In genomic region chr19:8209111-8209964, GRCh38 we compare ENCODE assay signal across 1 cellular context.
TF ChIP-seq lines count a peak whose summit lies in the region.

TSS of gene CERS4 (plus strand) at chr19:8209370. CDS start at chr19:8251077, 41,707 bp downstream.

TF ChIP-seq in HEK293, 187 proteins besides CTCF, POLR2A, EP300 and RAD21 (continued from another document):
- TF ChIP-seq PRDM10 (tag by site-specific recombination; IDR thresholded peaks at IDR 0.05), result peak; percentile 24; the same call in 1 of the 2 replicates
- TF ChIP-seq KLF8 (tag by site-specific recombination; IDR thresholded peaks at IDR 0.05), result peak; percentile 37; the same call in 1 of the 2 replicates
- no peak for TF ChIP-seq ZNF274 (IDR thresholded peaks at IDR 0.05; ENCODE audit: low read length)
- no peak for TF ChIP-seq ZNF274 (tag by site-specific recombination; IDR thresholded peaks at IDR 0.05; ENCODE audit: borderline replicate concordance)
- TF ChIP-seq ZNF621 (tag by site-specific recombination; IDR thresholded peaks at IDR 0.05), result no peak
- peak; percentile 32; the same call in 1 of the 2 replicates for TF ChIP-seq ZNF629 (tag by site-specific recombination; IDR thresholded peaks at IDR 0.05)
- TF ChIP-seq ZBTB20 (tag by site-specific recombination; IDR thresholded peaks at IDR 0.05), result peak; percentile 75
- TF ChIP-seq HOXC10 (CRISPR knock-in tag; IDR thresholded peaks at IDR 0.05), result 0 out of 2 replicates have a peak, but pooled peaks have one; percentile 5
- TF ChIP-seq ZNF354C (tag by site-specific recombination; IDR thresholded peaks at IDR 0.05; ENCODE audit: borderline replicate concordance, low read depth), result no peak
- TF ChIP-seq ZBTB10 (tag by site-specific recombination; IDR thresholded peaks at IDR 0.05), result peak; percentile 74
- 0 out of 2 replicates have a peak, but pooled peaks have one; percentile 14 for TF ChIP-seq SP7 (tag by site-specific recombination; IDR thresholded peaks at IDR 0.05)
- TF ChIP-seq KLF16 (tag by site-specific recombination; IDR thresholded peaks at IDR 0.05), result 0 out of 2 replicates have a peak, but pooled peaks have one; percentile 23
- TF ChIP-seq ZEB2 (tag by site-specific recombination; IDR thresholded peaks at IDR 0.05), result peak; percentile 14; the same call in 1 of the 2 replicates
- peak; percentile 61; the same call in 1 of the 2 replicates for TF ChIP-seq ZBTB8A (tag by site-specific recombination; IDR thresholded peaks at IDR 0.05)
- TF ChIP-seq, protein P1, sequence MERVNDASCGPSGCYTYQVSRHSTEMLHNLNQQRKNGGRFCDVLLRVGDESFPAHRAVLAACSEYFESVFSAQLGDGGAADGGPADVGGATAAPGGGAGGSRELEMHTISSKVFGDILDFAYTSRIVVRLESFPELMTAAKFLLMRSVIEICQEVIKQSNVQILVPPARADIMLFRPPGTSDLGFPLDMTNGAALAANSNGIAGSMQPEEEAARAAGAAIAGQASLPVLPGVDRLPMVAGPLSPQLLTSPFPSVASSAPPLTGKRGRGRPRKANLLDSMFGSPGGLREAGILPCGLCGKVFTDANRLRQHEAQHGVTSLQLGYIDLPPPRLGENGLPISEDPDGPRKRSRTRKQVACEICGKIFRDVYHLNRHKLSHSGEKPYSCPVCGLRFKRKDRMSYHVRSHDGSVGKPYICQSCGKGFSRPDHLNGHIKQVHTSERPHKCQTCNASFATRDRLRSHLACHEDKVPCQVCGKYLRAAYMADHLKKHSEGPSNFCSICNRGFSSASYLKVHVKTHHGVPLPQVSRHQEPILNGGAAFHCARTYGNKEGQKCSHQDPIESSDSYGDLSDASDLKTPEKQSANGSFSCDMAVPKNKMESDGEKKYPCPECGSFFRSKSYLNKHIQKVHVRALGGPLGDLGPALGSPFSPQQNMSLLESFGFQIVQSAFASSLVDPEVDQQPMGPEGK (tag by site-specific recombination; IDR thresholded peaks at IDR 0.05), result peak; percentile 80
- TF ChIP-seq GLIS1 (tag by site-specific recombination; IDR thresholded peaks at IDR 0.05), result peak; percentile 53; the same call in 1 of the 2 replicates
- TF ChIP-seq YY1 (tag by site-specific recombination; IDR thresholded peaks at IDR 0.05), result peak; percentile 78
- no peak for TF ChIP-seq ZNF138 (tag by site-specific recombination; IDR thresholded peaks at IDR 0.05; ENCODE audit: borderline replicate concordance)
TF ChIP-seq in HEK293: peak in this region for 26.
